In genomic region chr4:173469622-173470021, GRCh38 we compare ENCODE assay signal across 28 cellular contexts.
"Had no signal": no experiment of that assay in that cellular context is flagged by ENCODE, and none has a peak within 500 bp of the region (broad histone marks: within the 10 kb centered on the region; RNA-seq: fewer than 3 reads in every experiment).

No MANE protein-coding gene starts in this region.

- DNase-seq: hippocampal formation; kidney glomerular epithelial cell; left cardiac atrium; left lung; lower lobe of right lung; mammary epithelial cell; mesenchymal stem cell; naive thymus-derived CD8-positive, alpha-beta T cell; occipital lobe; ovary; right cardiac atrium; stimulated activated CD4-positive, alpha-beta T cell treated with anti-CD3 and anti-CD28 coated beads, Interleukin-12 subunit alpha, Interleukin-12 subunit beta, amount 100 ng/mL, for 4 hours; stimulated activated CD4-positive, alpha-beta T cell treated with anti-CD3 and anti-CD28 coated beads, Interleukin-15, amount 100 ng/mL, for 24 hours; stimulated activated CD4-positive, alpha-beta T cell treated with anti-CD3 and anti-CD28 coated beads, Interleukin-2, amount 100 ng/mL, for 24 hours; stimulated activated CD4-positive, alpha-beta T cell treated with anti-CD3 and anti-CD28 coated beads, Interleukin-4, amount 100 ng/mL, for 24 hours; stimulated activated naive CD4-positive, alpha-beta T cell; upper lobe of left lung had no signal

- H3K4me3 Mint-ChIP-seq: naive thymus-derived CD8-positive, alpha-beta T cell; nephron; neural crest cell; stimulated activated effector memory CD8-positive, alpha-beta T cell treated with anti-CD3 and anti-CD28 coated beads, Interleukin-12 subunit alpha, Interleukin-12 subunit beta, amount 100 ng/mL, for 72 hours; stimulated activated naive CD8-positive, alpha-beta T cell treated with anti-CD3 and anti-CD28 coated beads, Interleukin-15, Interleukin-2, amounts not matched to agents 100 ng/mL and 50 ng/mL, for 24 hours had no signal

- H3K27me3 Mint-ChIP-seq: progenitor cell of endocrine pancreas had no signal

- H3K27me3 ChIP-seq: left lung, neutrophil, ovary, suprapubic skin, tibial nerve, upper lobe of left lung, vagina had no signal

- H3K4me3 ChIP-seq: left lung, lower lobe of right lung, ovary, skin epidermis, suprapubic skin, tibial nerve, upper lobe of left lung, vagina had no signal

- H3K27ac Mint-ChIP-seq: naive thymus-derived CD8-positive, alpha-beta T cell; progenitor cell of endocrine pancreas; stimulated activated effector memory CD8-positive, alpha-beta T cell treated with anti-CD3 and anti-CD28 coated beads, Interleukin-12 subunit alpha, Interleukin-12 subunit beta, amount 100 ng/mL, for 72 hours; stimulated activated naive CD8-positive, alpha-beta T cell treated with anti-CD3 and anti-CD28 coated beads, Interleukin-15, Interleukin-2, amounts not matched to agents 100 ng/mL and 50 ng/mL, for 24 hours had no signal

- ATAC-seq: left cardiac atrium; left lung; lower lobe of right lung; naive thymus-derived CD8-positive, alpha-beta T cell; right cardiac atrium; sciatic nerve; stimulated activated effector memory CD8-positive, alpha-beta T cell treated with anti-CD3 and anti-CD28 coated beads, Interleukin-12 subunit alpha, Interleukin-12 subunit beta, amount 100 ng/mL, for 72 hours had no signal

- H3K9me3 ChIP-seq: left lung, lower lobe of right lung, neutrophil, ovary, suprapubic skin, tibial nerve, upper lobe of left lung, vagina had no signal

- H3K36me3 Mint-ChIP-seq: naive thymus-derived CD8-positive, alpha-beta T cell; stimulated activated effector memory CD8-positive, alpha-beta T cell treated with anti-CD3 and anti-CD28 coated beads, Interleukin-12 subunit alpha, Interleukin-12 subunit beta, amount 100 ng/mL, for 72 hours had no signal

- H3K36me3 ChIP-seq: left lung, lower lobe of right lung, neutrophil, ovary, suprapubic skin, upper lobe of left lung, vagina had no signal

- H3K9me3 Mint-ChIP-seq: naive thymus-derived CD8-positive, alpha-beta T cell; nephron; stimulated activated effector memory CD8-positive, alpha-beta T cell treated with anti-CD3 and anti-CD28 coated beads, Interleukin-12 subunit alpha, Interleukin-12 subunit beta, amount 100 ng/mL, for 72 hours; stimulated activated naive CD8-positive, alpha-beta T cell treated with anti-CD3 and anti-CD28 coated beads, Interleukin-15, Interleukin-2, amounts not matched to agents 100 ng/mL and 50 ng/mL, for 24 hours had no signal

- H3K4me1 ChIP-seq: left lung, lower lobe of right lung, suprapubic skin, tibial nerve, upper lobe of left lung, vagina had no signal

- H3K27ac ChIP-seq: left lung, lower lobe of right lung, neutrophil, ovary, skin epidermis, suprapubic skin, tibial nerve, upper lobe of left lung, vagina had no signal

- H3K4me1 Mint-ChIP-seq: naive thymus-derived CD8-positive, alpha-beta T cell; neural crest cell; stimulated activated effector memory CD8-positive, alpha-beta T cell treated with anti-CD3 and anti-CD28 coated beads, Interleukin-12 subunit alpha, Interleukin-12 subunit beta, amount 100 ng/mL, for 72 hours had no signal
